In the genomic region with DNA sequence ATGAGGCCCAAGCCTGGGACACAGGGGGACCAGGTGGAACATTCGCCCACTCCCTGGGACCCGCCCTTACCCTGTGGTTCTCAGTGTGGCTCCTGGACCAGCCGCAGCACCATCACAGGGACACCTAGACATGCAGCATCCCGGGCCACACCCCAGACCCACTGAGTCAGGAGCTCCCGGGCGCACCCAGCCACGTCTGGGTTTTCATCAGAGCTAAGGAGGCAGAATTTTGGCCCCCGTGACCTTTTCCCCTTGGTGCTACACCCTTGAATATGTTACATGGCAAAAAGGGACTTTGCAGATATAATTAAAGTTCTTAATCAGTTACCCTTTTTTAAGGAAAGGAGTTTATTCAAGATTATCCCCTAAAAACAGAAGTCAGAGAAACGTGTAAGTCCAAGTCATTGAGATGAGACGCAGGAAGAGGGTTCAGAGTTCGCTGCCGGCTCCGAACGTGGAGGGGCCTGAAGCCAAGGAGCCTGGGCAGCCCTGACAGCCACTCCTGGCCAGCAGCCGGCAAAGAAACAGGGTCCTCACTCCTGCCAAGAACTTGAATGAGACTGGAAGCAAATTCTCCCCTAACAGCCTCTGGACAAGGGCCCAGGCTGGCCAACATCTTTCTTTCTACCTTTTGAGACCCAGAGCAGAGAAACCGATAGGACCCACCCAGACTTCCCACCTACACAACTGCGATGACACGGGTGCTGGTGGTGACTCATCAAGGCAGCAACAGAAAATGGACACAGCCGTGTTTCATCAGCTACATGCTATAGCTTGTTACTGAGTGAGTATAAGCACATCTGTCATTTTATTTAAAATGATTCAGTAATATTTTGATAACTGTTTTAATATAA, we compare ENCODE assay signal across 8 cellular contexts. TPM values are rescaled to one million over a fixed set of nuclear protein-coding genes. Genes with fewer than 3 reads are reported as not detected.
DNase-seq lines count a peak whose midpoint lies in the region; ATAC-seq and TF ChIP-seq lines count a peak whose summit lies in the region.

No MANE protein-coding gene starts in this region.

- H3K4me3 Mint-ChIP-seq in CD8-positive, alpha-beta T cell: peak overlapping the region; percentile 89
- H3K4me3 Mint-ChIP-seq in activated T-cell treated with anti-CD3 and anti-CD28 coated beads, Interleukin-2, amount 50 U/mL, for 4 hours: peak overlapping the region; percentile 84

- DNase-seq in CD8-positive, alpha-beta T cell: peak in 6 of 7 experiments; percentile 24 to 56 (median 35)
- no peak for DNase-seq in HL-60 (ENCODE audit: low read depth in 1 of 2, low spot score in 1 of 2)
- peak; percentile 56 for DNase-seq in activated T-cell treated with anti-CD3 and anti-CD28 coated beads, Interleukin-2, amount 50 U/mL, for 4 hours
- no peak for DNase-seq in heart right ventricle
- DNase-seq in stimulated activated CD4-positive, alpha-beta T cell treated with anti-CD3 and anti-CD28 coated beads, Interleukin-2, amount 100 ng/mL, for 48 hours: peak; percentile 34 to 52
- DNase-seq in middle frontal gyrus (ENCODE audit: extremely low spot score, low spot score): no peak
- DNase-seq in GM10266 (ENCODE audit: extremely low spot score): no peak

- peak overlapping the region; percentile 89 for H3K27ac Mint-ChIP-seq in CD8-positive, alpha-beta T cell

- no peaks in the 10 kb centered on the region for H3K27me3 Mint-ChIP-seq in CD8-positive, alpha-beta T cell (ENCODE audit: low read depth)
- H3K27me3 Mint-ChIP-seq in activated T-cell treated with anti-CD3 and anti-CD28 coated beads, Interleukin-2, amount 50 U/mL, for 4 hours (ENCODE audit: low read depth): no peaks in the 10 kb centered on the region

- no peak overlapping the region for H3K27ac ChIP-seq in CD8-positive, alpha-beta T cell (ENCODE audit: low read depth, low read length)
- H3K27ac ChIP-seq in HL-60 (replicated peaks): no peak overlapping the region
- peak overlapping the region in 7 of 10 donors; percentile 1 to 58 (median 31) for H3K27ac ChIP-seq in heart right ventricle

- intact Hi-C loops in CD8-positive, alpha-beta T cell (cut with DNase I, micrococcal nuclease): loop anchor here (1.0 to 10.0 kb wide), 7 partner anchors 31 to 629 kb away; partner anchors contain the start of genes KAT14 (in 1 of the 2) and PET117 (in 1 of the 2)
- intact Hi-C loops in heart right ventricle (cut with DNase I): loop anchor here (1.0 to 10.0 kb wide), 14 partner anchors 109 to 779 kb away; partner anchors contain the start of gene ZNF133 (in 3 of the 10)

- no peaks in the 10 kb centered on the region for H3K36me3 ChIP-seq in CD8-positive, alpha-beta T cell (ENCODE audit: insufficient read depth, low read length)
- no peaks in the 10 kb centered on the region for H3K36me3 ChIP-seq in heart right ventricle

- CTCF ChIA-PET in CD8-positive, alpha-beta T cell (lab: Charles Lee): interaction anchor here (0.6 to 4.9 kb wide), 31 partner anchors 8 to 490 kb away, joined by 3 to 68 read pairs (median 6); partner anchors contain the start of genes BFSP1, DSTN, MGME1 and RRBP1

- no peaks in the 10 kb centered on the region for H3K9me3 Mint-ChIP-seq in CD8-positive, alpha-beta T cell
- no peaks in the 10 kb centered on the region for H3K9me3 Mint-ChIP-seq in activated T-cell treated with anti-CD3 and anti-CD28 coated beads, Interleukin-2, amount 50 U/mL, for 4 hours

- no peaks in the 10 kb centered on the region for H3K9me3 ChIP-seq in CD8-positive, alpha-beta T cell (ENCODE audit: low read length)
- H3K9me3 ChIP-seq in heart right ventricle: no peaks in the 10 kb centered on the region

- no peaks in the 10 kb centered on the region for H3K36me3 Mint-ChIP-seq in CD8-positive, alpha-beta T cell
- H3K36me3 Mint-ChIP-seq in activated T-cell treated with anti-CD3 and anti-CD28 coated beads, Interleukin-2, amount 50 U/mL, for 4 hours (ENCODE audit: insufficient read depth): no peaks in the 10 kb centered on the region

- peaks cover 37% of the 10 kb centered on the region for H3K4me1 Mint-ChIP-seq in CD8-positive, alpha-beta T cell (ENCODE audit: low read depth)
- H3K4me1 Mint-ChIP-seq in activated T-cell treated with anti-CD3 and anti-CD28 coated beads, Interleukin-2, amount 50 U/mL, for 4 hours (ENCODE audit: low read depth): peaks cover 39% of the 10 kb centered on the region

- peak overlapping the region; percentile 61 for H3K4me3 ChIP-seq in CD8-positive, alpha-beta T cell (ENCODE audit: low read depth, low read length)
- H3K4me3 ChIP-seq in HL-60 (replicated peaks; ENCODE audit: insufficient read depth, low read length) (peak overlapping the region; percentile 45; the same call in 1 of the 2 replicates), heart right ventricle (peak overlapping the region in 9 of 10 donors; percentile 27 to 60 (median 57))

- H3K27me3 ChIP-seq in CD8-positive, alpha-beta T cell (ENCODE audit: insufficient read depth, low read length): no peaks in the 10 kb centered on the region
- H3K27me3 ChIP-seq in HL-60 (ENCODE audit: insufficient read depth, poor library complexity, severe bottlenecking) (no peaks in the 10 kb centered on the region), heart right ventricle (no peaks in the 10 kb centered on the region)

- peak; percentile 54 for ATAC-seq in CD8-positive, alpha-beta T cell
- peak; percentile 68 to 77 for ATAC-seq in activated T-cell treated with anti-CD3 and anti-CD28 coated beads, Interleukin-2, amount 50 U/mL, for 4 hours
- ATAC-seq in heart right ventricle (peak in 4 of 8 donors; percentile 11 to 27 (median 15)), HG03460 (IDR thresholded peaks at IDR 0.05; ENCODE audit: unreplicated experiment) (no peak)

- whole genome bisulfite sequencing in heart right ventricle, 2 donors: 82 to 84% methylated on average over 19 of the region's 19 CpGs

- TF ChIP-seq CTCF in CD8-positive, alpha-beta T cell (IDR thresholded peaks at IDR 0.05): no peak
- no peak for TF ChIP-seq CTCF in HL-60 (IDR thresholded peaks at IDR 0.05; ENCODE audit: insufficient read depth, low read length)
- TF ChIP-seq CTCF in heart right ventricle (IDR thresholded peaks at IDR 0.05): no peak
- TF ChIP-seq CTCF in GM10266 (IDR thresholded peaks at IDR 0.05; ENCODE audit: control insufficient read depth, insufficient read depth, low read depth, missing control alignments): no peak

- H3K4me1 ChIP-seq in CD8-positive, alpha-beta T cell (ENCODE audit: insufficient read depth, low read length): peaks cover 24% of the 10 kb centered on the region
- peaks cover 0 to 19% (median 8%) of the 10 kb centered on the region in 9 donors for H3K4me1 ChIP-seq in heart right ventricle

- POLR2A ChIA-PET in CD8-positive, alpha-beta T cell (lab: Charles Lee): interaction anchor here (0.6 to 3.3 kb wide), 5 partner anchors 7 to 433 kb away, joined by 3 to 14 read pairs (median 3); partner anchors contain the start of gene RRBP1

RNA-seq across cellular contexts. Expression of gene BFSP1, which starts 25.3 kb away (rescaled TPM):
- total RNA-seq in CD8-positive, alpha-beta T cell: under 1 TPM; 0.14 to 0.31 TPM
- total RNA-seq in activated T-cell treated with anti-CD3 and anti-CD28 coated beads, Interleukin-2, amount 50 U/mL, for 4 hours: under 1 TPM; 0.15 to 0.45 (median 0.16) TPM
- total RNA-seq in heart right ventricle: 1 to 10 TPM in 2 of 10 donors, under 1 TPM in 8; 0.27 to 1.9 (median 0.70) TPM
- under 1 TPM; 0.19 to 0.44 TPM for polyA plus RNA-seq in heart right ventricle

Comparison
In these comparisons a context has a peak if more than half of its experiments do, and no peak if none do; other contexts are left out.
1. DNase-seq: peak in CD8-positive, alpha-beta T cell (6 of 7), activated T-cell treated with anti-CD3 and anti-CD28 coated beads, Interleukin-2, amount 50 U/mL, for 4 hours (single experiment) and stimulated activated CD4-positive, alpha-beta T cell treated with anti-CD3 and anti-CD28 coated beads, Interleukin-2, amount 100 ng/mL, for 48 hours (2 of 2); none in HL-60 (0 of 2), heart right ventricle (0 of 2), middle frontal gyrus (single experiment) and GM10266 (single experiment).
2. H3K27ac ChIP-seq: peak in heart right ventricle (7 of 10); none in CD8-positive, alpha-beta T cell (single experiment) and HL-60 (single experiment).
3. Peak in every context shown above with its lines, with median percentiles within 50 percentile points of each other: H3K4me3 ChIP-seq.